ENCODE assay signal across 18 cellular contexts in the genomic region with DNA sequence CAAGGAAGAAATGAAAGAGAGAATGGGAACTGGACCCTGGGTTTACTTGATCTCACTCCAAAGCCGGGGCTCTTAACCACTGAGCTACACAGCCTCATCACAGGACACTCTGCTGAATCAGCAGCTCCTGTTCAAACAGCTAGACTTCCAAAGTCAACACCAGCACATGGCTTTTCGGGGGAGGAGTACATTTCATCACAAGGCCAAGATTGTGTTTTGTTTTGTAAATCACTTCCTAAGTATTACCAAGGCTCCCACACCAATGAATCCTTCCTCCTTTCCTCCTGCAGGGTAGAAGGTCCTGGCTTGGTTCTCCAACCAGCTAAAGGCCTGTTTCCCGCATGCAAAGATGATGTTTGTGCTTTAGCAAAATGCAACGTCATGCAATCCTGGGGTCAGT.
DNase-seq lines count a peak whose midpoint lies in the region; ATAC-seq and TF ChIP-seq lines count a peak whose summit lies in the region.
"Had no signal": no experiment of that assay in that cellular context is flagged by ENCODE, and none has a peak within 500 bp of the region (broad histone marks: within the 10 kb centered on the region; RNA-seq: fewer than 3 reads in every experiment).

No MANE protein-coding gene starts in this region.

- H3K4me1 Mint-ChIP-seq in type B pancreatic cell (ENCODE audit: unreplicated experiment), result peaks cover 14% of the 10 kb centered on the region

- peaks cover 24% of the 10 kb centered on the region for H3K79me2 ChIP-seq in osteoblast (ENCODE audit: insufficient read depth, low read length)

- no peak overlapping the region for H3K4me3 ChIP-seq in osteoblast (ENCODE audit: insufficient read depth, low read length)
- H3K4me3 ChIP-seq: lower lobe of right lung had no signal

- H3K9me3 ChIP-seq in osteoblast (ENCODE audit: low read depth, low read length), result no peaks in the 10 kb centered on the region
- H3K9me3 ChIP-seq: lower lobe of right lung had no signal

- H3K36me3 ChIP-seq in osteoblast (ENCODE audit: insufficient read depth, low read length), result no peaks in the 10 kb centered on the region
- H3K36me3 ChIP-seq: lower lobe of right lung had no signal

- H3K9me3 Mint-ChIP-seq in type B pancreatic cell, result no peaks in the 10 kb centered on the region
- H3K9me3 Mint-ChIP-seq: activated naive CD8-positive, alpha-beta T cell treated with anti-CD3 and anti-CD28 coated beads, Interleukin-2, amount 10 ng/mL, durations not matched to agents 7 days and 5 days; CD8-positive, alpha-beta T cell; stimulated activated naive CD8-positive, alpha-beta T cell treated with anti-CD3 and anti-CD28 coated beads, Interleukin-15, Interleukin-2, amounts not matched to agents 100 ng/mL and 50 ng/mL, for 24 hours had no signal

- TF ChIP-seq CTCF in osteoblast (IDR thresholded peaks at IDR 0.05; ENCODE audit: extremely low read depth, low read depth, low read length) (no peak), type B pancreatic cell (conservative IDR thresholded peaks at IDR 0.05) (no peak)

- H3K36me3 Mint-ChIP-seq in type B pancreatic cell, result no peaks in the 10 kb centered on the region
- H3K36me3 Mint-ChIP-seq: CD8-positive, alpha-beta T cell had no signal

- H3K27me3 ChIP-seq in osteoblast (ENCODE audit: insufficient read depth, low read length), result no peaks in the 10 kb centered on the region

- ATAC-seq in GM19023 (IDR thresholded peaks at IDR 0.05; ENCODE audit: unreplicated experiment), result no peak
- ATAC-seq: activated CD8-positive, alpha-beta memory T cell treated with anti-CD3 and anti-CD28 coated beads, Interleukin-2, amount 10 ng/mL, durations not matched to agents 7 days and 5 days; CD8-positive, alpha-beta T cell had no signal

- no peak overlapping the region for H3K4me2 ChIP-seq in osteoblast (ENCODE audit: insufficient read depth, low read length)

- H3K4me1 ChIP-seq in osteoblast (ENCODE audit: insufficient read depth, low read length), result peaks cover 18% of the 10 kb centered on the region

- H3K27me3 Mint-ChIP-seq in type B pancreatic cell, result no peaks in the 10 kb centered on the region
- H3K27me3 Mint-ChIP-seq: activated CD8-positive, alpha-beta memory T cell treated with anti-CD3 and anti-CD28 coated beads, Interleukin-2, amount 10 ng/mL, durations not matched to agents 7 days and 5 days; activated naive CD8-positive, alpha-beta T cell treated with anti-CD3 and anti-CD28 coated beads, Interleukin-2, amount 10 ng/mL, durations not matched to agents 7 days and 5 days; stimulated activated naive CD8-positive, alpha-beta T cell treated with anti-CD3 and anti-CD28 coated beads, Interleukin-15, Interleukin-2, amounts not matched to agents 100 ng/mL and 50 ng/mL, for 24 hours had no signal

- H3K27ac ChIP-seq in osteoblast (ENCODE audit: low read depth, low read length), result peak overlapping the region; percentile 21
- H3K27ac ChIP-seq: lower lobe of right lung had no signal

- DNase-seq in GM03348 (ENCODE audit: low spot score) (peak; percentile 31), fibroblast of the conjunctiva (ENCODE audit: low read depth) (peak; percentile 62), osteoblast (ENCODE audit: insufficient read length, low spot score, missing footprints) (peak; percentile 84), type B pancreatic cell (ENCODE audit: extremely low spot score, unreplicated experiment) (no peak), COLO829 (ENCODE audit: low spot score) (no peak), GF-D8 (lab: John Stamatoyannopoulos, UW) (no peak)
- DNase-seq: activated CD8-positive, alpha-beta memory T cell treated with anti-CD3 and anti-CD28 coated beads, Interleukin-2, amount 10 ng/mL, durations not matched to agents 7 days and 5 days; activated naive CD8-positive, alpha-beta T cell treated with anti-CD3 and anti-CD28 coated beads, Interleukin-2, amount 10 ng/mL, durations not matched to agents 7 days and 5 days; CD8-positive, alpha-beta T cell; glutamatergic neuron; lower lobe of right lung; NCI-H1092; NCI-H526; posterior cingulate gyrus; stimulated activated CD4-positive, alpha-beta T cell treated with anti-CD3 and anti-CD28 coated beads, Interleukin-4, amount 100 ng/mL, for 1 hour had no signal

- H3K27ac Mint-ChIP-seq in type B pancreatic cell, result no peak overlapping the region
- H3K27ac Mint-ChIP-seq: CD8-positive, alpha-beta T cell had no signal

- no peak overlapping the region for H2AFZ ChIP-seq in osteoblast (ENCODE audit: low read length)

- no peak overlapping the region for H3K4me3 Mint-ChIP-seq in type B pancreatic cell
- H3K4me3 Mint-ChIP-seq: activated CD8-positive, alpha-beta memory T cell treated with anti-CD3 and anti-CD28 coated beads, Interleukin-2, amount 10 ng/mL, durations not matched to agents 7 days and 5 days; activated naive CD8-positive, alpha-beta T cell treated with anti-CD3 and anti-CD28 coated beads, Interleukin-2, amount 10 ng/mL, durations not matched to agents 7 days and 5 days; CD8-positive, alpha-beta T cell; stimulated activated naive CD8-positive, alpha-beta T cell treated with anti-CD3 and anti-CD28 coated beads, Interleukin-15, Interleukin-2, amounts not matched to agents 100 ng/mL and 50 ng/mL, for 24 hours had no signal

- peaks cover 51% of the 10 kb centered on the region for H4K20me1 ChIP-seq in osteoblast (ENCODE audit: insufficient read depth, low read length)

TF ChIP-seq in PFSK-1, 5 proteins besides CTCF, POLR2A, EP300 and RAD21:
- TF ChIP-seq SIN3A (IDR thresholded peaks at IDR 0.05; ENCODE audit: borderline replicate concordance, insufficient read depth, low read length) (peak; percentile 91; the same call in 1 of the 2 replicates), FOXP2 (optimal IDR thresholded peaks at IDR 0.05; ENCODE audit: borderline replicate concordance, extremely low read depth, extremely low read length, insufficient read depth) (no peak)

Comparison
In these comparisons a context has a peak if more than half of its experiments do, and no peak if none do; other contexts are left out.
1. DNase-seq: peak in GM03348 (single experiment), fibroblast of the conjunctiva (single experiment) and osteoblast (single experiment); none in type B pancreatic cell (single experiment), COLO829 (single experiment) and GF-D8 (single experiment).